ENCODE assay signal across 1 cellular context in the genomic region with DNA sequence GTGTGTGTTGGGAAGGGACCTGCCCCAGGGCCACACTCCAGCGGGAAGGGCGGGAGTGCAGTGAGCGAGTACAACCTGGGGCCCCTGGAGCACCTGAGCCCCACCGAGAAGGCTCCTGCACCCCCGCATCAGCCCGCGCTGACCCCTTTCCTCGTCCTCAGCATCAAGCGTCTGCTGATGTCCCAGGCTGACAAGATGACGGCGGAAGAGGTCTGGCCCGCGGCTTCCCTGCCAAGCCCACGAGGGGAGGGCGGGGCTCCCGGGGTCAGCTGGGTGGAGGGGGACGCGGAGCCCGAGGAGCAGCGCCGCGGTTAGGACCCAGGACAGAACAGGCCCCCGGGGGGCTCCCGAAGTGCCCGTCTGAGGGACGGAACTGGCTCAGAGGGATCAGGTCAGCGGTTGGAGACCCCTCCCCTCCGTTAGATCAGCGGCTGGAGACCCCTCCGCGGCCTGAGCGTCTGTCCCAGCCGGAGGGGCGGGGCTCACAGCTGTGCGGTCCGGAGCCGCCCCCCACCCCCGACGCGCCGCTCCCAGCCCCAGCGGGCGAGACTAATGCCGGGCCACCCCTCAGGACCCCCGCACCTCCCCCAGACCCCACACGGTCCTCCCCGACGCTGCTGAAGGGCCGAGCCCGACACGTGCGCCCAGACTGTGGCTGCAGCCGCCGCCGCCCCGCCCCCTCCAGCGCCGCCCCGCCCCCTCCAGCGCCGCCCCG.
TF ChIP-seq lines count a peak whose summit lies in the region.

No MANE protein-coding gene starts in this region.

TF ChIP-seq in K562, 482 proteins besides CTCF, POLR2A, EP300 and RAD21 (continued from another document and continues in another):
- TF ChIP-seq, protein P1, sequence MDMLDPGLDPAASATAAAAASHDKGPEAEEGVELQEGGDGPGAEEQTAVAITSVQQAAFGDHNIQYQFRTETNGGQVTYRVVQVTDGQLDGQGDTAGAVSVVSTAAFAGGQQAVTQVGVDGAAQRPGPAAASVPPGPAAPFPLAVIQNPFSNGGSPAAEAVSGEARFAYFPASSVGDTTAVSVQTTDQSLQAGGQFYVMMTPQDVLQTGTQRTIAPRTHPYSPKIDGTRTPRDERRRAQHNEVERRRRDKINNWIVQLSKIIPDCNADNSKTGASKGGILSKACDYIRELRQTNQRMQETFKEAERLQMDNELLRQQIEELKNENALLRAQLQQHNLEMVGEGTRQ (CRISPR knock-in tag; IDR thresholded peaks at IDR 0.05), result peak; percentile 27; the same call in 1 of the 2 replicates
- TF ChIP-seq ELF4 (CRISPR knock-in tag; IDR thresholded peaks at IDR 0.05) (no peak), KDM4B (IDR thresholded peaks at IDR 0.05; ENCODE audit: borderline replicate concordance in 2 of 2, low read depth in 1 of 2) (no peak), POLR3G (IDR thresholded peaks at IDR 0.05; ENCODE audit: extremely low read depth, insufficient read length, insufficient replicate concordance) (no peak), ASH1L (IDR thresholded peaks at IDR 0.05; ENCODE audit: borderline replicate concordance, low read depth, partially characterized antibody) (no peak), ZNF212 (CRISPR knock-in tag; IDR thresholded peaks at IDR 0.05) (no peak), MCM5 (IDR thresholded peaks at IDR 0.05; ENCODE audit: low read depth) (no peak), SNIP1 (IDR thresholded peaks at IDR 0.05; ENCODE audit: low read depth) (no peak), WHSC1 (IDR thresholded peaks at IDR 0.05; ENCODE audit: low read length) (no peak), MAZ (CRISPR knock-in tag; conservative IDR thresholded peaks at IDR 0.05 in 1 of 2, IDR thresholded peaks at IDR 0.05 in 1 of 2) (peak; percentile 47 to 57; a peak in 3 of 4 replicates), HNRNPLL (IDR thresholded peaks at IDR 0.05; ENCODE audit: low read depth, low read length, poor library complexity, severe bottlenecking) (no peak), ZFX (CRISPR knock-in tag; IDR thresholded peaks at IDR 0.05) (no peak), RFX7 (CRISPR knock-in tag; IDR thresholded peaks at IDR 0.05) (no peak), NEUROD1 (IDR thresholded peaks at IDR 0.05; ENCODE audit: borderline replicate concordance, low read depth, low read length, partially characterized antibody) (no peak), ZNF668 (CRISPR knock-in tag; IDR thresholded peaks at IDR 0.05) (no peak), KLF13 (tag; IDR thresholded peaks at IDR 0.05; ENCODE audit: borderline replicate concordance, low read depth) (peak; percentile 62; the same call in 1 of the 2 replicates), ZSCAN32 (CRISPR knock-in tag; IDR thresholded peaks at IDR 0.05) (no peak), SIX5 (IDR thresholded peaks at IDR 0.05; ENCODE audit: borderline replicate concordance in 1 of 2, insufficient read depth in 1 of 2, low read depth in 1 of 2, low read length in 2 of 2) (no peak), HIVEP1 (CRISPR knock-in tag; IDR thresholded peaks at IDR 0.05) (no peak), ZNF174 (CRISPR knock-in tag; IDR thresholded peaks at IDR 0.05) (no peak), HMG20B (CRISPR knock-in tag; IDR thresholded peaks at IDR 0.05) (no peak), ZBTB7A (IDR thresholded peaks at IDR 0.05; ENCODE audit: borderline replicate concordance, control insufficient read depth, low read depth, low read length) (peak; percentile 94), BHLHE40 (IDR thresholded peaks at IDR 0.05; ENCODE audit: low read length) (no peak; the same call in 1 of the 2 replicates), ZNF584 (CRISPR knock-in tag; IDR thresholded peaks at IDR 0.05; ENCODE audit: low read depth) (no peak)
- TF ChIP-seq, protein P2, sequence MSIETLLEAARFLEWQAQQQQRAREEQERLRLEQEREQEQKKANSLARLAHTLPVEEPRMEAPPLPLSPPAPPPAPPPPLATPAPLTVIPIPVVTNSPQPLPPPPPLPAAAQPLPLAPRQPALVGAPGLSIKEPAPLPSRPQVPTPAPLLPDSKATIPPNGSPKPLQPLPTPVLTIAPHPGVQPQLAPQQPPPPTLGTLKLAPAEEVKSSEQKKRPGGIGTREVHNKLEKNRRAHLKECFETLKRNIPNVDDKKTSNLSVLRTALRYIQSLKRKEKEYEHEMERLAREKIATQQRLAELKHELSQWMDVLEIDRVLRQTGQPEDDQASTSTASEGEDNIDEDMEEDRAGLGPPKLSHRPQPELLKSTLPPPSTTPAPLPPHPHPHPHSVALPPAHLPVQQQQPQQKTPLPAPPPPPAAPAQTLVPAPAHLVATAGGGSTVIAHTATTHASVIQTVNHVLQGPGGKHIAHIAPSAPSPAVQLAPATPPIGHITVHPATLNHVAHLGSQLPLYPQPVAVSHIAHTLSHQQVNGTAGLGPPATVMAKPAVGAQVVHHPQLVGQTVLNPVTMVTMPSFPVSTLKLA (conservative IDR thresholded peaks at IDR 0.05), result peak; percentile 83 to 92
- TF ChIP-seq, protein P3, sequence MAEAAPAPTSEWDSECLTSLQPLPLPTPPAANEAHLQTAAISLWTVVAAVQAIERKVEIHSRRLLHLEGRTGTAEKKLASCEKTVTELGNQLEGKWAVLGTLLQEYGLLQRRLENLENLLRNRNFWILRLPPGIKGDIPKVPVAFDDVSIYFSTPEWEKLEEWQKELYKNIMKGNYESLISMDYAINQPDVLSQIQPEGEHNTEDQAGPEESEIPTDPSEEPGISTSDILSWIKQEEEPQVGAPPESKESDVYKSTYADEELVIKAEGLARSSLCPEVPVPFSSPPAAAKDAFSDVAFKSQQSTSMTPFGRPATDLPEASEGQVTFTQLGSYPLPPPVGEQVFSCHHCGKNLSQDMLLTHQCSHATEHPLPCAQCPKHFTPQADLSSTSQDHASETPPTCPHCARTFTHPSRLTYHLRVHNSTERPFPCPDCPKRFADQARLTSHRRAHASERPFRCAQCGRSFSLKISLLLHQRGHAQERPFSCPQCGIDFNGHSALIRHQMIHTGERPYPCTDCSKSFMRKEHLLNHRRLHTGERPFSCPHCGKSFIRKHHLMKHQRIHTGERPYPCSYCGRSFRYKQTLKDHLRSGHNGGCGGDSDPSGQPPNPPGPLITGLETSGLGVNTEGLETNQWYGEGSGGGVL (CRISPR knock-in tag; IDR thresholded peaks at IDR 0.05), result no peak
- TF ChIP-seq, protein P4, sequence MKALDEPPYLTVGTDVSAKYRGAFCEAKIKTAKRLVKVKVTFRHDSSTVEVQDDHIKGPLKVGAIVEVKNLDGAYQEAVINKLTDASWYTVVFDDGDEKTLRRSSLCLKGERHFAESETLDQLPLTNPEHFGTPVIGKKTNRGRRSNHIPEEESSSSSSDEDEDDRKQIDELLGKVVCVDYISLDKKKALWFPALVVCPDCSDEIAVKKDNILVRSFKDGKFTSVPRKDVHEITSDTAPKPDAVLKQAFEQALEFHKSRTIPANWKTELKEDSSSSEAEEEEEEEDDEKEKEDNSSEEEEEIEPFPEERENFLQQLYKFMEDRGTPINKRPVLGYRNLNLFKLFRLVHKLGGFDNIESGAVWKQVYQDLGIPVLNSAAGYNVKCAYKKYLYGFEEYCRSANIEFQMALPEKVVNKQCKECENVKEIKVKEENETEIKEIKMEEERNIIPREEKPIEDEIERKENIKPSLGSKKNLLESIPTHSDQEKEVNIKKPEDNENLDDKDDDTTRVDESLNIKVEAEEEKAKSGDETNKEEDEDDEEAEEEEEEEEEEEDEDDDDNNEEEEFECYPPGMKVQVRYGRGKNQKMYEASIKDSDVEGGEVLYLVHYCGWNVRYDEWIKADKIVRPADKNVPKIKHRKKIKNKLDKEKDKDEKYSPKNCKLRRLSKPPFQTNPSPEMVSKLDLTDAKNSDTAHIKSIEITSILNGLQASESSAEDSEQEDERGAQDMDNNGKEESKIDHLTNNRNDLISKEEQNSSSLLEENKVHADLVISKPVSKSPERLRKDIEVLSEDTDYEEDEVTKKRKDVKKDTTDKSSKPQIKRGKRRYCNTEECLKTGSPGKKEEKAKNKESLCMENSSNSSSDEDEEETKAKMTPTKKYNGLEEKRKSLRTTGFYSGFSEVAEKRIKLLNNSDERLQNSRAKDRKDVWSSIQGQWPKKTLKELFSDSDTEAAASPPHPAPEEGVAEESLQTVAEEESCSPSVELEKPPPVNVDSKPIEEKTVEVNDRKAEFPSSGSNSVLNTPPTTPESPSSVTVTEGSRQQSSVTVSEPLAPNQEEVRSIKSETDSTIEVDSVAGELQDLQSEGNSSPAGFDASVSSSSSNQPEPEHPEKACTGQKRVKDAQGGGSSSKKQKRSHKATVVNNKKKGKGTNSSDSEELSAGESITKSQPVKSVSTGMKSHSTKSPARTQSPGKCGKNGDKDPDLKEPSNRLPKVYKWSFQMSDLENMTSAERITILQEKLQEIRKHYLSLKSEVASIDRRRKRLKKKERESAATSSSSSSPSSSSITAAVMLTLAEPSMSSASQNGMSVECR (CRISPR knock-in tag; IDR thresholded peaks at IDR 0.05), result peak; percentile 61; the same call in 1 of the 2 replicates
- TF ChIP-seq, protein P5, sequence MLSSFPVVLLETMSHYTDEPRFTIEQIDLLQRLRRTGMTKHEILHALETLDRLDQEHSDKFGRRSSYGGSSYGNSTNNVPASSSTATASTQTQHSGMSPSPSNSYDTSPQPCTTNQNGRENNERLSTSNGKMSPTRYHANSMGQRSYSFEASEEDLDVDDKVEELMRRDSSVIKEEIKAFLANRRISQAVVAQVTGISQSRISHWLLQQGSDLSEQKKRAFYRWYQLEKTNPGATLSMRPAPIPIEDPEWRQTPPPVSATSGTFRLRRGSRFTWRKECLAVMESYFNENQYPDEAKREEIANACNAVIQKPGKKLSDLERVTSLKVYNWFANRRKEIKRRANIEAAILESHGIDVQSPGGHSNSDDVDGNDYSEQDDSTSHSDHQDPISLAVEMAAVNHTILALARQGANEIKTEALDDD (IDR thresholded peaks at IDR 0.05), result no peak
- TF ChIP-seq, protein P6, sequence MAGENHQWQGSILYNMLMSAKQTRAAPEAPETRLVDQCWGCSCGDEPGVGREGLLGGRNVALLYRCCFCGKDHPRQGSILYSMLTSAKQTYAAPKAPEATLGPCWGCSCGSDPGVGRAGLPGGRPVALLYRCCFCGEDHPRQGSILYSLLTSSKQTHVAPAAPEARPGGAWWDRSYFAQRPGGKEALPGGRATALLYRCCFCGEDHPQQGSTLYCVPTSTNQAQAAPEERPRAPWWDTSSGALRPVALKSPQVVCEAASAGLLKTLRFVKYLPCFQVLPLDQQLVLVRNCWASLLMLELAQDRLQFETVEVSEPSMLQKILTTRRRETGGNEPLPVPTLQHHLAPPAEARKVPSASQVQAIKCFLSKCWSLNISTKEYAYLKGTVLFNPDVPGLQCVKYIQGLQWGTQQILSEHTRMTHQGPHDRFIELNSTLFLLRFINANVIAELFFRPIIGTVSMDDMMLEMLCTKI (IDR thresholded peaks at IDR 0.05; ENCODE audit: partially characterized antibody), result no peak
- TF ChIP-seq, protein P7, sequence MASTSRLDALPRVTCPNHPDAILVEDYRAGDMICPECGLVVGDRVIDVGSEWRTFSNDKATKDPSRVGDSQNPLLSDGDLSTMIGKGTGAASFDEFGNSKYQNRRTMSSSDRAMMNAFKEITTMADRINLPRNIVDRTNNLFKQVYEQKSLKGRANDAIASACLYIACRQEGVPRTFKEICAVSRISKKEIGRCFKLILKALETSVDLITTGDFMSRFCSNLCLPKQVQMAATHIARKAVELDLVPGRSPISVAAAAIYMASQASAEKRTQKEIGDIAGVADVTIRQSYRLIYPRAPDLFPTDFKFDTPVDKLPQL (IDR thresholded peaks at IDR 0.05; ENCODE audit: extremely low read depth, insufficient read length), result no peak
- TF ChIP-seq, protein P8, sequence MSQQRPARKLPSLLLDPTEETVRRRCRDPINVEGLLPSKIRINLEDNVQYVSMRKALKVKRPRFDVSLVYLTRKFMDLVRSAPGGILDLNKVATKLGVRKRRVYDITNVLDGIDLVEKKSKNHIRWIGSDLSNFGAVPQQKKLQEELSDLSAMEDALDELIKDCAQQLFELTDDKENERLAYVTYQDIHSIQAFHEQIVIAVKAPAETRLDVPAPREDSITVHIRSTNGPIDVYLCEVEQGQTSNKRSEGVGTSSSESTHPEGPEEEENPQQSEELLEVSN (IDR thresholded peaks at IDR 0.05; ENCODE audit: borderline replicate concordance in 1 of 2, extremely low read depth in 1 of 2, insufficient read depth in 1 of 2, insufficient read length in 1 of 2, low read depth in 1 of 2, low read length in 1 of 2, poor library complexity in 1 of 2, severe bottlenecking in 1 of 2), result peak in 1 of 2 experiments; percentile 77
- TF ChIP-seq, protein P9, sequence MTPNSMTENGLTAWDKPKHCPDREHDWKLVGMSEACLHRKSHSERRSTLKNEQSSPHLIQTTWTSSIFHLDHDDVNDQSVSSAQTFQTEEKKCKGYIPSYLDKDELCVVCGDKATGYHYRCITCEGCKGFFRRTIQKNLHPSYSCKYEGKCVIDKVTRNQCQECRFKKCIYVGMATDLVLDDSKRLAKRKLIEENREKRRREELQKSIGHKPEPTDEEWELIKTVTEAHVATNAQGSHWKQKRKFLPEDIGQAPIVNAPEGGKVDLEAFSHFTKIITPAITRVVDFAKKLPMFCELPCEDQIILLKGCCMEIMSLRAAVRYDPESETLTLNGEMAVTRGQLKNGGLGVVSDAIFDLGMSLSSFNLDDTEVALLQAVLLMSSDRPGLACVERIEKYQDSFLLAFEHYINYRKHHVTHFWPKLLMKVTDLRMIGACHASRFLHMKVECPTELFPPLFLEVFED (CRISPR knock-in tag; conservative IDR thresholded peaks at IDR 0.05), result no peak
- TF ChIP-seq, protein P10, sequence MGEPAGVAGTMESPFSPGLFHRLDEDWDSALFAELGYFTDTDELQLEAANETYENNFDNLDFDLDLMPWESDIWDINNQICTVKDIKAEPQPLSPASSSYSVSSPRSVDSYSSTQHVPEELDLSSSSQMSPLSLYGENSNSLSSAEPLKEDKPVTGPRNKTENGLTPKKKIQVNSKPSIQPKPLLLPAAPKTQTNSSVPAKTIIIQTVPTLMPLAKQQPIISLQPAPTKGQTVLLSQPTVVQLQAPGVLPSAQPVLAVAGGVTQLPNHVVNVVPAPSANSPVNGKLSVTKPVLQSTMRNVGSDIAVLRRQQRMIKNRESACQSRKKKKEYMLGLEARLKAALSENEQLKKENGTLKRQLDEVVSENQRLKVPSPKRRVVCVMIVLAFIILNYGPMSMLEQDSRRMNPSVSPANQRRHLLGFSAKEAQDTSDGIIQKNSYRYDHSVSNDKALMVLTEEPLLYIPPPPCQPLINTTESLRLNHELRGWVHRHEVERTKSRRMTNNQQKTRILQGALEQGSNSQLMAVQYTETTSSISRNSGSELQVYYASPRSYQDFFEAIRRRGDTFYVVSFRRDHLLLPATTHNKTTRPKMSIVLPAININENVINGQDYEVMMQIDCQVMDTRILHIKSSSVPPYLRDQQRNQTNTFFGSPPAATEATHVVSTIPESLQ (CRISPR knock-in tag; IDR thresholded peaks at IDR 0.05), result peak; percentile 36; the same call in 1 of the 2 replicates
